ENCODE assay signal across 8 cellular contexts in the genomic region with DNA sequence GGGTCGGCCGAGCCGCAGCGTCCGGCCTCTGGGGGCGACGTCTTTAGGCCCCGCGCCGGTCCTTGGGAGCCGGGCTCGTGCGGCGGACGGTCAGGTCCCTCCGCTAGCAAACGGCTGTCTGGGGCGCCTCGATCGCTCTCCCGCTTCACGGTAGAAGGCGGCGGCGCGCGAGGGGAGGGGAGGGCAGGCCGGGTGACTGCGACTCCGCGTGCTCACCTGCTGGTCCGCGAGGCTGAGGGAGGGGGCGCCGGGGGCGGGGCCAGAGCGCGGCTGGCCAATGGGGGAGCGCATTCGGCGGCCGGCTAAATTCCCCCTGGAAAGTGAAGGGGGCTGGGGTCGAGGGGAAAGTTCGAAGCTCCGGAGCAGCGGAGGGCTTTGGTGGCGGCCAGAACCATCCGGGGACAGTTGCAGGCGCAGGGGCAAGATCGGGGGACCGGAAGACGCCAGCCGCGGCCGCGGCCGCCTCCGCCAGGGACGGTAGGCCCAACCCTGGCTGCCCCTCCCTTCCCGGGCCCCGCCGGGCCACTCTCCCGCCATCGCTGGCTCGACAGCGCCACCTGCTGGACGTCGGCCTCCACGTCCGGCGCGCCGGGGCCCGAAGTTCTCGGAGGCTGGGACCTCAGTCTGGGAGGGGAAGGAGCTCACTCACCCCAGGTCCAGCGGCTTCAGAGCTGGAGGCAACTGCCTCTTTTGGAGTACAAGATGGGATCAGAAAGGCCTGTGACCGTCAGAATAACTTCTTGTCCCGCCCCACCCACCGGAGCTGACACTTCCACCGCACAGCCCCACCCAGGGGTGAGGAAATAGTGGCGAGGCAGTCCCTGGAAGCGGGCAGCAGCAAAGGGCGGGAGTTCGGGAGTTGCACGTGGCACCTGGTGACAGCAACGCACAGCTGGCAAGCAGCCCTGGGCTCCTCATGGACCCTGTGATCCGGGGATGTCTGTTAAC. TPM values are rescaled to one million over a fixed set of nuclear protein-coding genes. Genes with fewer than 3 reads are reported as not detected.
DNase-seq lines count a peak whose midpoint lies in the region; ATAC-seq, FAIRE-seq and TF ChIP-seq lines count a peak whose summit lies in the region.

No MANE protein-coding gene starts in this region.

- no peaks in the 10 kb centered on the region for H3K27me3 ChIP-seq in right cardiac atrium (ENCODE audit: control insufficient read depth, insufficient read depth)

- peaks cover 9% of the 10 kb centered on the region for H3K36me3 Mint-ChIP-seq in T-helper 1 cell treated with Interleukin-12 subunit alpha and Interleukin-12 subunit beta and Interleukin-4 antibody, amounts not matched to agents 30 μg/mL and 1 μg/mL, for 36 hours (ENCODE audit: low read depth)

- H3K4me3 ChIP-seq in NB4 (ENCODE audit: low read depth, low read length) (peak overlapping the region; percentile 32), right cardiac atrium (ENCODE audit: low read length) (peak overlapping the region; percentile 71)

- WGBS in right cardiac atrium = under 1% methylated on average over 79 of the region's 87 CpGs

- FAIRE-seq in urothelium cell line (lab: Jason Lieb, UNC) = no peak

- no peak for TF ChIP-seq POLR2A in NB4 (IDR thresholded peaks at IDR 0.05; ENCODE audit: extremely low read depth, insufficient read length)

- ATAC-seq in HG02610 (IDR thresholded peaks at IDR 0.05; ENCODE audit: unreplicated experiment) (peak; percentile 93), right cardiac atrium (peak; percentile 91 to 95)

- peak overlapping the region; percentile 55 for H3K27ac Mint-ChIP-seq in T-helper 1 cell treated with Interleukin-12 subunit alpha and Interleukin-12 subunit beta and Interleukin-4 antibody, amounts not matched to agents 30 μg/mL and 1 μg/mL, for 36 hours

- H3K4me1 ChIP-seq in right cardiac atrium (ENCODE audit: control insufficient read depth, insufficient read depth, low read length) = no peaks in the 10 kb centered on the region

- DNase-seq in NB4 (ENCODE audit: low read depth) (peak; percentile 80), amygdala (lab: John Stamatoyannopoulos, UW) (peak in 52 of 56 donors; percentile 0 to 80 (median 44)), right cardiac atrium (peak; percentile 74 to 93 (median 90)), putamen (ENCODE audit: low spot score) (peak; percentile 43), urothelium cell line (ENCODE audit: low spot score) (peak; percentile 78)

- peak overlapping the region; percentile 73 for H3K4me3 Mint-ChIP-seq in T-helper 1 cell treated with Interleukin-12 subunit alpha and Interleukin-12 subunit beta and Interleukin-4 antibody, amounts not matched to agents 30 μg/mL and 1 μg/mL, for 36 hours

- peak overlapping the region; percentile 39 for H3K27ac ChIP-seq in right cardiac atrium (ENCODE audit: low read length)

- TF ChIP-seq CTCF in GM12873 (IDR thresholded peaks at IDR 0.05; ENCODE audit: insufficient read depth, low read depth, low read length, missing control alignments) (peak; percentile 77), NB4 (IDR thresholded peaks at IDR 0.05; ENCODE audit: low read depth, low read length) (peak; percentile 61)

- no peaks in the 10 kb centered on the region for H3K9me3 ChIP-seq in right cardiac atrium (ENCODE audit: control insufficient read depth, low read length)

- intact Hi-C loops in right cardiac atrium (cut with DNase I) = loop anchor here in 2 of 4 donors (2.0 to 10.0 kb wide), 3 partner anchors 136 to 456 kb away; no protein-coding TSS in a partner anchor

- no peaks in the 10 kb centered on the region for H3K27me3 Mint-ChIP-seq in T-helper 1 cell treated with Interleukin-12 subunit alpha and Interleukin-12 subunit beta and Interleukin-4 antibody, amounts not matched to agents 30 μg/mL and 1 μg/mL, for 36 hours (ENCODE audit: low read depth)

- H3K9me3 Mint-ChIP-seq in T-helper 1 cell treated with Interleukin-12 subunit alpha and Interleukin-12 subunit beta and Interleukin-4 antibody, amounts not matched to agents 30 μg/mL and 1 μg/mL, for 36 hours = no peaks in the 10 kb centered on the region

- peaks cover 4% of the 10 kb centered on the region for H3K4me1 Mint-ChIP-seq in T-helper 1 cell treated with Interleukin-12 subunit alpha and Interleukin-12 subunit beta and Interleukin-4 antibody, amounts not matched to agents 30 μg/mL and 1 μg/mL, for 36 hours (ENCODE audit: low read depth)

RNA-seq across cellular contexts. Expression of a gene that starts 49.9 kb away (rescaled TPM):
- 1 to 10 TPM; 3.1 to 5.6 (median 3.9) TPM for total RNA-seq in right cardiac atrium
- polyA plus RNA-seq in right cardiac atrium = 1.7 TPM

Comparison
In these comparisons a context has a peak if more than half of its experiments do, and no peak if none do; other contexts are left out.
1. Peak in every context shown above with its lines: DNase-seq, ATAC-seq, H3K4me3 ChIP-seq and H3K27ac ChIP-seq.